ENCODE assay signal across 8 cellular contexts in the genomic region with DNA sequence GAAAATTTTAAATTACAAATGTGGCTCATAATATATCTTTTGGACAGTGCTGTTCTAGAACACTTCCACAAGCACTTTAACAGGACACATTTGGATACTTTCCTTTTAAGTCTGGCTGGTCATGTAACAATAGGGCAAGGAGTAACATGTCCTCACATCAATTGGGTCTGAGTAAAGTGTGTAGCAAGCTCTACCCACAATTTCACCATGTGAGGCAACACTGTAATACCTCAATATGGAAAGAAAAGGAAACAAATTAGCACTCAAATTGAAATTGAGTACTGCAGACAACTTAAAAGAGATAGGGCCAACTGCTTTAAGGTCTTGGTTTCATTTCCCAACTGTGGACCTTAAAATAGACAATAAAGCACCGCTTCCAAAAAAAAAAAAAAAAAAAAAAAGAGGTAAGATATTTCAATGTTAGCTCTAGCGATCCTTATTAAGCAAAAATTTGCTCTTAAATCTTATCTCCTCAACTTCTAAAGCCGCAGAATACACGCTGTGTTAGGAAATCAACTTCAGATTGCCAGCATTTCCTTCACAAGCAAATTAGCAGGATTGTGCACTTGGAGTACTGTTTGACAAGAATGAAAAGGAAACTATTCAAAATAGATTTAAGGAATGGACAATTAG. TPM values are rescaled to one million over a fixed set of nuclear protein-coding genes. Genes with fewer than 3 reads are reported as not detected.
A peak's percentile ranks its signal among the peaks of the same experiment; 100 is the strongest.
DNase-seq lines count a peak whose midpoint lies in the region; ATAC-seq and TF ChIP-seq lines count a peak whose summit lies in the region.

No MANE protein-coding gene starts in this region.

- H3K27ac ChIP-seq in heart left ventricle, result peak overlapping the region in 5 of 12 donors; percentile 72 to 85 (median 83)
- peak overlapping the region; percentile 65 for H3K27ac ChIP-seq in PC-9
- H3K27ac ChIP-seq in neutrophil, result no peak overlapping the region

- H2AFZ ChIP-seq in PC-9, result no peak overlapping the region

- no peaks in the 10 kb centered on the region for H3F3A ChIP-seq in PC-9 (ENCODE audit: insufficient read depth, low read depth)

- no TSS peak for BruUV-seq in PC-9 (replicated peaks; lab: Mats Ljungman, UMichigan)

- no peaks in the 10 kb centered on the region for H3K9me2 ChIP-seq in PC-9 (ENCODE audit: insufficient read depth)

- H3K27me3 ChIP-seq in heart left ventricle (peaks cover 0 to 7% (median 0%) of the 10 kb centered on the region in 9 donors), PC-9 (ENCODE audit: insufficient read depth, low read depth) (no peaks in the 10 kb centered on the region), endocrine pancreas (ENCODE audit: control insufficient read depth, insufficient read depth, low read length) (no peaks in the 10 kb centered on the region), neutrophil (peaks cover 56% of the 10 kb centered on the region)

- TF ChIP-seq CTCF in heart left ventricle (IDR thresholded peaks at IDR 0.05) (no peak), PC-9 (conservative IDR thresholded peaks at IDR 0.05) (no peak), neutrophil (IDR thresholded peaks at IDR 0.05) (no peak)

- CTCF ChIA-PET in PC-9 (lab: Charles Lee), result no interaction called here

- ATAC-seq in heart left ventricle, result no peak
- no peak for ATAC-seq in Right ventricle myocardium superior (ENCODE audit: poor library complexity)

- 0 to 24% (median 13%) methylated on average over 4 of the region's 4 CpGs for WGBS in heart left ventricle, 4 donors

- H3K9me3 ChIP-seq in heart left ventricle (no peaks in the 10 kb centered on the region), PC-9 (ENCODE audit: insufficient read depth, low read depth) (no peaks in the 10 kb centered on the region), endocrine pancreas (ENCODE audit: control insufficient read depth, low read length) (no peaks in the 10 kb centered on the region), neutrophil (no peaks in the 10 kb centered on the region)

- no peaks in the 10 kb centered on the region for H4K20me1 ChIP-seq in PC-9 (ENCODE audit: insufficient read depth)

- intact Hi-C loops in heart left ventricle (cut with DNase I) (no loop called here), Right ventricle myocardium superior (cut with DNase I) (no loop called here), PC-9 (cut with micrococcal nuclease; ENCODE audit: unreplicated experiment) (loop anchor here (10.0 kb wide), 1 partner anchor 127 kb away; no protein-coding TSS in a partner anchor)

- H3K4me3 ChIP-seq in heart left ventricle, result peak overlapping the region; percentile 14 to 92 (median 68)
- H3K4me3 ChIP-seq in PC-9, result peak overlapping the region; percentile 57
- H3K4me3 ChIP-seq in endocrine pancreas (ENCODE audit: control insufficient read depth, insufficient read depth, low read length), result peak overlapping the region; percentile 94
- H3K4me3 ChIP-seq in neutrophil (ENCODE audit: low read depth in 1 of 2, low read length in 1 of 2), result peak overlapping the region; percentile 61 to 62

- peaks cover 0 to 9% (median 0%) of the 10 kb centered on the region in 12 donors for H3K4me1 ChIP-seq in heart left ventricle
- H3K4me1 ChIP-seq in PC-9 (replicated peaks; ENCODE audit: insufficient read depth), result no peaks in the 10 kb centered on the region
- no peaks in the 10 kb centered on the region for H3K4me1 ChIP-seq in endocrine pancreas (ENCODE audit: control insufficient read depth, insufficient read depth, low read length)
- H3K4me1 ChIP-seq in neutrophil (ENCODE audit: control insufficient read depth in 1 of 2, insufficient read depth in 1 of 2, low read depth in 1 of 2, low read length in 1 of 2), result peaks cover 13 to 20% of the 10 kb centered on the region in 2 experiments

- H3K36me3 ChIP-seq in heart left ventricle (no peaks in the 10 kb centered on the region), PC-9 (ENCODE audit: low read depth) (no peaks in the 10 kb centered on the region), endocrine pancreas (ENCODE audit: control insufficient read depth, insufficient read depth, low read length) (no peaks in the 10 kb centered on the region), neutrophil (no peaks in the 10 kb centered on the region)

- peaks cover 44% of the 10 kb centered on the region for H3K79me2 ChIP-seq in PC-9 (ENCODE audit: low read depth)

- POLR2A ChIA-PET in PC-9 (lab: Charles Lee; ENCODE audit: unreplicated experiment), result no interaction called here

- DNase-seq in heart left ventricle, result no peak
- DNase-seq in Right ventricle myocardium superior, result no peak
- DNase-seq in PC-9, result no peak
- no peak for DNase-seq in stimulated activated naive CD4-positive, alpha-beta T cell treated with Interleukin-2 at 50 U/mL for 16 hours (lab: John Stamatoyannopoulos, UW)
- DNase-seq in occipital lobe (lab: John Stamatoyannopoulos, UW), result no peak
- DNase-seq in NCI-H1092 treated with DMSO at 0.1 percent for 48 hours (lab: John Stamatoyannopoulos, UW), result no peak

- peak overlapping the region; percentile 70 for H3K4me2 ChIP-seq in PC-9

- TF ChIP-seq POLR2A in heart left ventricle (IDR thresholded peaks at IDR 0.05), result no peak

- no peak overlapping the region for H3K9ac ChIP-seq in endocrine pancreas (ENCODE audit: control insufficient read depth, insufficient read depth, low read length)

RNA-seq across cellular contexts. Expression of a gene that starts 1.7 kb away (rescaled TPM):
- total RNA-seq in heart left ventricle, result 10 to 100 TPM; 11.8 to 25.6 (median 14.0) TPM
- polyA plus RNA-seq in heart left ventricle, result 1 to 10 TPM; 2.9 to 5.7 TPM
- 12.4 TPM for total RNA-seq in Right ventricle myocardium superior
- 25.9 and 29.4 TPM in 2 replicates for total RNA-seq in PC-9 (2021)
- 87.2 TPM for total RNA-seq in occipital lobe
